Comparison of ENCODE assay signal across 11 cellular contexts in the genomic region with DNA sequence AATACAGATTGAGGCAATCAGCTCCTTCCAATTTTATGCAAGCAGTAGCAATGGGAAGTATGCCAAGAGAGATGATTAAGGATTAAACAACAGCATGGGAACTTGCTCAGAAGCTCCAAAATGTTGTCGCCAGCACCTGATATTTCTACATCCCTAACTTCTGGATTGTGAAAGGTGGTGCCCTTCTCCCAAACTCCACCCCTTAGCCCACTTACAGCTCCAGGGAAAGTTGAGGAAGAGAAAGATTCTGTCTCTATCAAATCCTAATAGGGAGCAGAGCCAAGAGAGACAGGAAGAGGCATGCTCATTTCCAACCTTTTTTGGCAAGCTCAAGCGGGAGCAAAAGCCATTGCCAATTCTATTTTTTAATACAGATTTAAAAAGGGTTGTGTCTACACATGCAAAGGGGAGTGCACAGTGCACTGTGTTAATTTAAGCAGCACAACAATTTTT.
DNase-seq lines count a peak whose midpoint lies in the region; ATAC-seq and TF ChIP-seq lines count a peak whose summit lies in the region.
"Had no signal": no experiment of that assay in that cellular context is flagged by ENCODE, and none has a peak within 500 bp of the region (broad histone marks: within the 10 kb centered on the region; RNA-seq: fewer than 3 reads in every experiment).

No MANE protein-coding gene starts in this region.

- H3K4me3 ChIP-seq in adipocyte (ENCODE audit: low read length) (no peak overlapping the region), heart right ventricle (peak overlapping the region in 1 of 10 donors; percentile 4), uterus (no peak overlapping the region)
- H3K4me3 ChIP-seq: upper lobe of left lung had no signal

- H3K9me3 ChIP-seq in adipocyte (ENCODE audit: control insufficient read depth, low read length) (no peaks in the 10 kb centered on the region), heart right ventricle (no peaks in the 10 kb centered on the region), uterus (no peaks in the 10 kb centered on the region)
- H3K9me3 ChIP-seq: BE2C, upper lobe of left lung had no signal

- H3K27ac ChIP-seq in heart right ventricle: peak overlapping the region in 8 of 10 donors; percentile 16 to 78 (median 34)
- H3K27ac ChIP-seq in uterus: peak overlapping the region; percentile 8 to 18
- H3K27ac ChIP-seq: upper lobe of left lung had no signal

- TF ChIP-seq POLR2A in uterus (IDR thresholded peaks at IDR 0.05): no peak

- no peaks in the 10 kb centered on the region for H3K36me3 ChIP-seq in adipocyte (ENCODE audit: control insufficient read depth, insufficient read depth, low read length, severe bottlenecking)
- H3K36me3 ChIP-seq in heart right ventricle: no peaks in the 10 kb centered on the region
- no peaks in the 10 kb centered on the region for H3K36me3 ChIP-seq in uterus
- H3K36me3 ChIP-seq: BE2C, upper lobe of left lung had no signal

- TF ChIP-seq CTCF in heart right ventricle (IDR thresholded peaks at IDR 0.05) (no peak), uterus (IDR thresholded peaks at IDR 0.05) (no peak)

- peaks cover 39% of the 10 kb centered on the region for H3K4me1 ChIP-seq in adipocyte (ENCODE audit: control insufficient read depth, insufficient read depth, low read length)
- H3K4me1 ChIP-seq in heart right ventricle: peaks cover 11 to 42% (median 33%) of the 10 kb centered on the region in 9 donors
- H3K4me1 ChIP-seq in uterus: no peaks in the 10 kb centered on the region
- H3K4me1 ChIP-seq: BE2C had no signal

- WGBS in heart right ventricle, 2 donors: 10 to 18% methylated on average over 2 of the region's 2 CpGs

- DNase-seq in NCI-H82 (lab: John Stamatoyannopoulos, UW) (peak; percentile 21), NCI-H82 treated with DMSO at 0.1 percent for 48 hours (lab: John Stamatoyannopoulos, UW; ENCODE audit: unreplicated experiment) (no peak), adipocyte (ENCODE audit: low read depth) (peak; percentile 49), heart right ventricle (peak in 1 of 2 donors; percentile 38), uterus (peak; percentile 18 to 21)
- no peak for DNase-seq in activated CD4-positive, CD25-positive, alpha-beta regulatory T cell treated with anti-CD3 and anti-CD28 coated beads, Interleukin-2, amount 50 U/mL, for 72 hours
- DNase-seq: BE2C, MM.1S, upper lobe of left lung had no signal

- H3K9ac ChIP-seq in adipocyte (ENCODE audit: low read length): no peak overlapping the region

- ATAC-seq in heart right ventricle: peak; percentile 72 to 88 (median 83)
- no peak for ATAC-seq in HG03457 (IDR thresholded peaks at IDR 0.05; ENCODE audit: unreplicated experiment)
- ATAC-seq in GM21390 (IDR thresholded peaks at IDR 0.05; ENCODE audit: unreplicated experiment): no peak

- H3K27me3 ChIP-seq in adipocyte (replicated peaks; ENCODE audit: control insufficient read depth, insufficient read depth, low read length): no peaks in the 10 kb centered on the region
- no peaks in the 10 kb centered on the region for H3K27me3 ChIP-seq in heart right ventricle
- no peaks in the 10 kb centered on the region for H3K27me3 ChIP-seq in uterus
- H3K27me3 ChIP-seq: BE2C, upper lobe of left lung had no signal

- intact Hi-C loops in heart right ventricle (cut with DNase I) (loop anchor here in 1 of 10 donors (5.0 kb wide), 1 partner anchor 84 kb away; no protein-coding TSS in a partner anchor), uterus (cut with DNase I; ENCODE audit: low total_unique reads) (no loop called here)

Comparison
In these comparisons a context has a peak if more than half of its experiments do, and no peak if none do; other contexts are left out.
1. DNase-seq: peak in NCI-H82 (single experiment), adipocyte (single experiment) and uterus (2 of 2); none in NCI-H82 treated with DMSO at 0.1 percent for 48 hours (single experiment) and activated CD4-positive, CD25-positive, alpha-beta regulatory T cell treated with anti-CD3 and anti-CD28 coated beads, Interleukin-2, amount 50 U/mL, for 72 hours (single experiment).
2. ATAC-seq: peak in heart right ventricle (8 of 8); none in HG03457 (single experiment) and GM21390 (single experiment).